In genomic region chr5:61257421-61257820, GRCh38 we compare ENCODE assay signal across 23 cellular contexts.
"Had no signal": no experiment of that assay in that cellular context is flagged by ENCODE, and none has a peak within 500 bp of the region (broad histone marks: within the 10 kb centered on the region; RNA-seq: fewer than 3 reads in every experiment).

No MANE protein-coding gene starts in this region.

- H3K27me3 ChIP-seq: MG63, Peyer's patch, SJSA1 had no signal

- H3K9me3 ChIP-seq: MG63, Peyer's patch, SJSA1 had no signal

- H3K27ac ChIP-seq: HL-60, PC-9, Peyer's patch, SJSA1, SK-N-MC had no signal

- H3K36me3 ChIP-seq: MG63, Peyer's patch, SJSA1 had no signal

- H2AFZ ChIP-seq: PC-9 had no signal

- FAIRE-seq: HTR-8/SVneo had no signal

- H3K4me3 ChIP-seq: MG63, PC-9, Peyer's patch, SJSA1, SK-N-MC had no signal

- DNase-seq: KBM-7, MG63, NCI-H1092 treated with DMSO at 0.1 percent for 48 hours, NCI-H1436, NCI-H187, NCI-H2029, NCI-H2081 treated with DMSO at 0.1 percent for 48 hours, NCI-H2171, NCI-H226, NCI-H446, NCI-H510A, NCI-H524 treated with DMSO at 0.1 percent for 48 hours, NCI-H69, NCI-H774, Peyer's patch, Right ventricle myocardium superior, RPMI8226, SIG-M5 had no signal

- H3K4me1 ChIP-seq: SJSA1 had no signal
